Comparison of ENCODE assay signal across 15 cellular contexts in genomic region chr22:21032843-21033688, GRCh38. TPM values are rescaled to one million over a fixed set of nuclear protein-coding genes. Genes with fewer than 3 reads are reported as not detected.
DNase-seq lines count a peak whose midpoint lies in the region; ATAC-seq and TF ChIP-seq lines count a peak whose summit lies in the region.
"Had no signal": no experiment of that assay in that cellular context is flagged by ENCODE, and none has a peak within 500 bp of the region (broad histone marks: within the 10 kb centered on the region; RNA-seq: fewer than 3 reads in every experiment).

No MANE protein-coding gene starts in this region.

- no peaks in the 10 kb centered on the region for H3K36me3 Mint-ChIP-seq in Calu3 (ENCODE audit: insufficient read depth, unreplicated experiment)
- no peaks in the 10 kb centered on the region for H3K36me3 Mint-ChIP-seq in activated naive CD8-positive, alpha-beta T cell treated with anti-CD3 and anti-CD28 coated beads, Interleukin-2, amount 10 ng/mL, durations not matched to agents 7 days and 5 days
- no peaks in the 10 kb centered on the region for H3K36me3 Mint-ChIP-seq in activated CD4-positive, alpha-beta memory T cell treated with anti-CD3 and anti-CD28 coated beads for 36 hours
- H3K36me3 Mint-ChIP-seq: activated naive CD8-positive, alpha-beta T cell; naive thymus-derived CD4-positive, alpha-beta T cell had no signal

- CTCF ChIA-PET in Calu3 (lab: Charles Lee) = interaction anchor here (0.8 kb wide), 1 partner anchor 19 kb away, joined by 3 read pairs; no protein-coding TSS in a partner anchor
- CTCF ChIA-PET in activated CD4-positive, alpha-beta memory T cell treated with anti-CD3 and anti-CD28 coated beads for 36 hours (lab: Charles Lee) = no interaction called here

- H4K12ac ChIP-seq in trophoblast cell (ENCODE audit: low read depth, low read length) = no peak overlapping the region

- POLR2A ChIA-PET in activated naive CD8-positive, alpha-beta T cell treated with anti-CD3 and anti-CD28 coated beads, Interleukin-2, amount 10 ng/mL, durations not matched to agents 7 days and 5 days (lab: Charles Lee) = interaction anchor here (0.8 kb wide), 1 partner anchor 31 kb away, joined by 4 read pairs; the partner anchor contains the start of gene THAP7
- POLR2A ChIA-PET in activated CD4-positive, alpha-beta memory T cell treated with anti-CD3 and anti-CD28 coated beads for 36 hours (lab: Charles Lee) = no interaction called here

- H3K23ac ChIP-seq in trophoblast cell (ENCODE audit: low read length) = no peak overlapping the region

- intact Hi-C loops in Calu3 (cut with micrococcal nuclease; ENCODE audit: unreplicated experiment) = no loop called here
- intact Hi-C loops in activated CD4-positive, alpha-beta memory T cell treated with anti-CD3 and anti-CD28 coated beads for 36 hours (cut with micrococcal nuclease) = no loop called here

- H3K79me2 ChIP-seq in trophoblast cell (ENCODE audit: control insufficient read depth, insufficient read depth, low read length, poor library complexity) = peaks cover 2% of the 10 kb centered on the region

- no peak overlapping the region for H3K27ac Mint-ChIP-seq in Calu3 (ENCODE audit: unreplicated experiment)
- H3K27ac Mint-ChIP-seq in activated naive CD8-positive, alpha-beta T cell treated with anti-CD3 and anti-CD28 coated beads, Interleukin-2, amount 10 ng/mL, durations not matched to agents 7 days and 5 days = no peak overlapping the region
- H3K27ac Mint-ChIP-seq in activated CD4-positive, alpha-beta memory T cell treated with anti-CD3 and anti-CD28 coated beads for 36 hours = no peak overlapping the region
- H3K27ac Mint-ChIP-seq: activated naive CD8-positive, alpha-beta T cell; naive thymus-derived CD4-positive, alpha-beta T cell had no signal

- H3K9me3 ChIP-seq in iPS-15b (ENCODE audit: control insufficient read depth, insufficient read depth, low read length) (no peaks in the 10 kb centered on the region), trophoblast cell (ENCODE audit: insufficient read depth, low read depth, low read length) (no peaks in the 10 kb centered on the region)

- H3K9ac ChIP-seq in iPS-15b (ENCODE audit: low read depth, low read length) (no peak overlapping the region), trophoblast cell (ENCODE audit: low read length) (no peak overlapping the region)

- peak overlapping the region; percentile 80 for H2AK5ac ChIP-seq in trophoblast cell (ENCODE audit: low read length)

- no CpG with 5 or more reads among the region's 13 CpGs for WGBS in trophoblast cell (ENCODE audit: extremely low coverage, insufficient coverage, insufficient read length)

- peaks cover 21% of the 10 kb centered on the region for H3K79me1 ChIP-seq in trophoblast cell (ENCODE audit: low read length)

- H3K4me1 ChIP-seq in iPS-15b (ENCODE audit: control insufficient read depth, insufficient read depth, low read length) (no peaks in the 10 kb centered on the region), trophoblast cell (ENCODE audit: control insufficient read depth in 1 of 2, insufficient read depth in 2 of 2, low read length in 2 of 2) (peaks cover 37 to 39% of the 10 kb centered on the region in 2 experiments)

- peak overlapping the region; percentile 82 for H3K14ac ChIP-seq in trophoblast cell (ENCODE audit: low read length)

- DNase-seq in Calu3 (no peak), trophoblast cell (peak; percentile 74 to 77), germinal center (ENCODE audit: low spot score) (no peak)
- no peak for DNase-seq in activated naive CD8-positive, alpha-beta T cell treated with anti-CD3 and anti-CD28 coated beads, Interleukin-2, amount 10 ng/mL, durations not matched to agents 7 days and 5 days
- DNase-seq in stimulated activated CD4-positive, alpha-beta T cell treated with anti-CD3 and anti-CD28 coated beads, Interleukin-15, amount 100 ng/mL, for 24 hours = no peak
- no peak for DNase-seq in activated CD4-positive, alpha-beta memory T cell treated with anti-CD3 and anti-CD28 coated beads for 36 hours
- DNase-seq: IMR-90; naive thymus-derived CD4-positive, alpha-beta T cell had no signal

- TF ChIP-seq CTCF in Calu3 (IDR thresholded peaks at IDR 0.05; ENCODE audit: unreplicated experiment) = no peak

- peak overlapping the region; percentile 80 for H2BK5ac ChIP-seq in trophoblast cell (ENCODE audit: low read depth, low read length, poor library complexity)

- no TSS peak for BruUV-seq in Calu3 (replicated peaks; lab: Mats Ljungman, UMichigan)

- H3K4ac ChIP-seq in trophoblast cell (ENCODE audit: low read depth, low read length) = peak overlapping the region; percentile 53

- no peaks in the 10 kb centered on the region for H3K36me3 ChIP-seq in iPS-15b (ENCODE audit: control insufficient read depth, insufficient read depth, low read length)
- H3K36me3 ChIP-seq in trophoblast cell (ENCODE audit: control insufficient read depth in 1 of 2, insufficient read depth in 2 of 2, low read length in 2 of 2) = no peaks in the 10 kb centered on the region

- no peaks in the 10 kb centered on the region for H3K9me3 Mint-ChIP-seq in Calu3 (ENCODE audit: low read depth, unreplicated experiment)
- H3K9me3 Mint-ChIP-seq in activated naive CD8-positive, alpha-beta T cell treated with anti-CD3 and anti-CD28 coated beads, Interleukin-2, amount 10 ng/mL, durations not matched to agents 7 days and 5 days = no peaks in the 10 kb centered on the region
- H3K9me3 Mint-ChIP-seq in activated CD4-positive, alpha-beta memory T cell treated with anti-CD3 and anti-CD28 coated beads for 36 hours = no peaks in the 10 kb centered on the region
- H3K9me3 Mint-ChIP-seq: naive thymus-derived CD4-positive, alpha-beta T cell had no signal

- H2AFZ ChIP-seq in trophoblast cell (ENCODE audit: insufficient read depth, low read length, poor library complexity) = peak overlapping the region; percentile 32

- no peak for ATAC-seq in activated naive CD8-positive, alpha-beta T cell treated with anti-CD3 and anti-CD28 coated beads, Interleukin-2, amount 10 ng/mL, durations not matched to agents 7 days and 5 days (ENCODE audit: low read depth)
- no peak for ATAC-seq in HG03520 (IDR thresholded peaks at IDR 0.05; ENCODE audit: unreplicated experiment)

- peak overlapping the region; percentile 61 for H3K4me3 Mint-ChIP-seq in Calu3 (ENCODE audit: low read depth, unreplicated experiment)
- peak overlapping the region; percentile 51 for H3K4me3 Mint-ChIP-seq in activated naive CD8-positive, alpha-beta T cell treated with anti-CD3 and anti-CD28 coated beads, Interleukin-2, amount 10 ng/mL, durations not matched to agents 7 days and 5 days
- no peak overlapping the region for H3K4me3 Mint-ChIP-seq in activated CD4-positive, alpha-beta memory T cell treated with anti-CD3 and anti-CD28 coated beads for 36 hours

- H3K27ac ChIP-seq in trophoblast cell (ENCODE audit: low read depth, low read length) = peak overlapping the region; percentile 84
- H3K27ac ChIP-seq: epithelial cell of prostate had no signal

- H3K4me1 Mint-ChIP-seq in Calu3 (ENCODE audit: low read depth, unreplicated experiment) = no peaks in the 10 kb centered on the region
- peaks cover 5% of the 10 kb centered on the region for H3K4me1 Mint-ChIP-seq in activated naive CD8-positive, alpha-beta T cell treated with anti-CD3 and anti-CD28 coated beads, Interleukin-2, amount 10 ng/mL, durations not matched to agents 7 days and 5 days
- peaks cover 2% of the 10 kb centered on the region for H3K4me1 Mint-ChIP-seq in activated CD4-positive, alpha-beta memory T cell treated with anti-CD3 and anti-CD28 coated beads for 36 hours (ENCODE audit: low read depth)

- peak overlapping the region; percentile 80 for H4K91ac ChIP-seq in trophoblast cell (ENCODE audit: low read depth, low read length)

- H3K4me3 ChIP-seq in iPS-15b (ENCODE audit: low read depth, low read length) (peak overlapping the region; percentile 54), trophoblast cell (ENCODE audit: low read depth, low read length) (peak overlapping the region; percentile 52)

- H3K27me3 ChIP-seq in iPS-15b (ENCODE audit: control insufficient read depth, insufficient read depth, low read length) (peaks cover 23% of the 10 kb centered on the region), trophoblast cell (ENCODE audit: insufficient read depth, low read length) (no peaks in the 10 kb centered on the region)

- H3K27me3 Mint-ChIP-seq in Calu3 (ENCODE audit: unreplicated experiment) = peaks cover 55% of the 10 kb centered on the region
- peaks cover 44% of the 10 kb centered on the region for H3K27me3 Mint-ChIP-seq in activated naive CD8-positive, alpha-beta T cell treated with anti-CD3 and anti-CD28 coated beads, Interleukin-2, amount 10 ng/mL, durations not matched to agents 7 days and 5 days
- peaks cover 32% of the 10 kb centered on the region for H3K27me3 Mint-ChIP-seq in activated CD4-positive, alpha-beta memory T cell treated with anti-CD3 and anti-CD28 coated beads for 36 hours

- peak overlapping the region; percentile 85 for H2BK120ac ChIP-seq in trophoblast cell (ENCODE audit: insufficient read depth, low read length, poor library complexity)

- peak overlapping the region; percentile 83 for H3K4me2 ChIP-seq in trophoblast cell (ENCODE audit: low read length)

- H2BK12ac ChIP-seq in trophoblast cell (ENCODE audit: low read length) = peak overlapping the region; percentile 78

- H3K18ac ChIP-seq in trophoblast cell (ENCODE audit: low read length) = peak overlapping the region; percentile 62

- H4K8ac ChIP-seq in trophoblast cell (ENCODE audit: low read depth, low read length) = peak overlapping the region; percentile 52

RNA-seq across cellular contexts. Expression of gene SLC7A4, which starts 0.7 kb away (rescaled TPM):
- total RNA-seq in Calu3 (2022) = 0.14 TPM in 1 of 2 replicates, not detected in the other
- 1 to 10 TPM in 1 of 2 experiments, under 1 TPM in 1; 0.79 to 1.2 TPM for total RNA-seq in activated naive CD8-positive, alpha-beta T cell treated with anti-CD3 and anti-CD28 coated beads, Interleukin-2, amount 10 ng/mL, durations not matched to agents 7 days and 5 days
- 9.1 and 11.2 TPM in 2 replicates for polyA plus RNA-seq in trophoblast cell (2013)
- not detected for total RNA-seq in activated CD4-positive, alpha-beta memory T cell treated with anti-CD3 and anti-CD28 coated beads for 36 hours
- total RNA-seq: IMR-90; T-helper 1 cell treated with Interleukin-12 subunit alpha and Interleukin-12 subunit beta and Interleukin-4 antibody, amounts not matched to agents 30 ng/mL and 1 ng/mL, for 36 hours had no signal

RNA-seq across cellular contexts. Expression of gene LRRC74B, which starts 12.7 kb away (rescaled TPM):
- total RNA-seq in Calu3 (2022) = not detected in 2 replicates
- not detected for total RNA-seq in activated naive CD8-positive, alpha-beta T cell treated with anti-CD3 and anti-CD28 coated beads, Interleukin-2, amount 10 ng/mL, durations not matched to agents 7 days and 5 days
- 0.01 TPM in 1 of 2 replicates, not detected in the other for polyA plus RNA-seq in trophoblast cell (2013)
- not detected for total RNA-seq in activated CD4-positive, alpha-beta memory T cell treated with anti-CD3 and anti-CD28 coated beads for 36 hours
- total RNA-seq: cerebellum; IMR-90; liver; naive thymus-derived CD4-positive, alpha-beta T cell; T-helper 1 cell treated with Interleukin-12 subunit alpha and Interleukin-12 subunit beta and Interleukin-4 antibody, amounts not matched to agents 30 ng/mL and 1 ng/mL, for 36 hours had no signal
- polyA plus RNA-seq: IMR-90; liver; naive thymus-derived CD4-positive, alpha-beta T cell had no signal

RNA-seq across cellular contexts. Expression of gene P2RX6, which starts 18.1 kb away (rescaled TPM):
- total RNA-seq in Calu3 (2022) = 0.26 and 0.42 TPM in 2 replicates
- 1 to 10 TPM in 1 of 2 experiments, under 1 TPM in 1; 0.82 to 1.9 TPM for total RNA-seq in activated naive CD8-positive, alpha-beta T cell treated with anti-CD3 and anti-CD28 coated beads, Interleukin-2, amount 10 ng/mL, durations not matched to agents 7 days and 5 days
- polyA plus RNA-seq in trophoblast cell (2013) = 0.05 and 0.07 TPM in 2 replicates
- total RNA-seq in activated CD4-positive, alpha-beta memory T cell treated with anti-CD3 and anti-CD28 coated beads for 36 hours = not detected

RNA-seq across cellular contexts. Expression of gene THAP7, which starts 31.1 kb away (rescaled TPM):
- total RNA-seq in Calu3 (2022) = 24.5 and 25.3 TPM in 2 replicates
- 10 to 100 TPM; 33.6 to 33.8 TPM for total RNA-seq in activated naive CD8-positive, alpha-beta T cell treated with anti-CD3 and anti-CD28 coated beads, Interleukin-2, amount 10 ng/mL, durations not matched to agents 7 days and 5 days
- 16.1 and 17.0 TPM in 2 replicates for polyA plus RNA-seq in trophoblast cell (2013)
- 10 to 100 TPM; 22.1 to 26.8 TPM for total RNA-seq in activated CD4-positive, alpha-beta memory T cell treated with anti-CD3 and anti-CD28 coated beads for 36 hours

RNA-seq across cellular contexts. Expression of gene LZTR1, which starts 51.0 kb away (rescaled TPM):
- total RNA-seq in Calu3 (2022) = 49.3 and 55.4 TPM in 2 replicates
- 10 to 100 TPM; 80.1 to 80.9 TPM for total RNA-seq in activated naive CD8-positive, alpha-beta T cell treated with anti-CD3 and anti-CD28 coated beads, Interleukin-2, amount 10 ng/mL, durations not matched to agents 7 days and 5 days
- polyA plus RNA-seq in trophoblast cell (2013) = 17.9 and 19.9 TPM in 2 replicates
- total RNA-seq in activated CD4-positive, alpha-beta memory T cell treated with anti-CD3 and anti-CD28 coated beads for 36 hours = 10 to 100 TPM; 39.3 to 43.4 TPM

Comparison
In these comparisons a context has a peak if more than half of its experiments do, and no peak if none do; other contexts are left out.
1. DNase-seq: peak in trophoblast cell (2 of 2); none in Calu3 (single experiment), activated naive CD8-positive, alpha-beta T cell treated with anti-CD3 and anti-CD28 coated beads, Interleukin-2, amount 10 ng/mL, durations not matched to agents 7 days and 5 days (single experiment), stimulated activated CD4-positive, alpha-beta T cell treated with anti-CD3 and anti-CD28 coated beads, Interleukin-15, amount 100 ng/mL, for 24 hours (single experiment), germinal center (single experiment) and activated CD4-positive, alpha-beta memory T cell treated with anti-CD3 and anti-CD28 coated beads for 36 hours (single experiment).